ENCODE assay signal across 1 cellular context in genomic region chr13:114079601-114080536, GRCh38.
TF ChIP-seq lines count a peak whose summit lies in the region.

No MANE protein-coding gene starts in this region.

TF ChIP-seq in HepG2, 621 proteins besides CTCF, POLR2A, EP300 and RAD21 (continued from another document):
- TF ChIP-seq ZBTB4 (CRISPR knock-in tag; IDR thresholded peaks at IDR 0.05; ENCODE audit: borderline replicate concordance): no peak
- TF ChIP-seq GPN1 (CRISPR knock-in tag; IDR thresholded peaks at IDR 0.05; ENCODE audit: borderline replicate concordance): no peak
- no peak for TF ChIP-seq CREB1 (IDR thresholded peaks at IDR 0.05)
- no peak for TF ChIP-seq CREB1 (CRISPR knock-in tag; IDR thresholded peaks at IDR 0.05)
- TF ChIP-seq ZNF670 (CRISPR knock-in tag; IDR thresholded peaks at IDR 0.05; ENCODE audit: borderline replicate concordance): no peak
- no peak for TF ChIP-seq MATR3 (CRISPR knock-in tag; IDR thresholded peaks at IDR 0.05)
- TF ChIP-seq JDP2 (CRISPR knock-in tag; IDR thresholded peaks at IDR 0.05; ENCODE audit: borderline replicate concordance): no peak
- TF ChIP-seq ZNF318 (CRISPR knock-in tag; IDR thresholded peaks at IDR 0.05): no peak
- TF ChIP-seq, protein P1, sequence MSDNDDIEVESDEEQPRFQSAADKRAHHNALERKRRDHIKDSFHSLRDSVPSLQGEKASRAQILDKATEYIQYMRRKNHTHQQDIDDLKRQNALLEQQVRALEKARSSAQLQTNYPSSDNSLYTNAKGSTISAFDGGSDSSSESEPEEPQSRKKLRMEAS (IDR thresholded peaks at IDR 0.05): no peak
TF ChIP-seq in HepG2: peak in this region for 0.
